ENCODE assay signal across 29 cellular contexts in the genomic region with DNA sequence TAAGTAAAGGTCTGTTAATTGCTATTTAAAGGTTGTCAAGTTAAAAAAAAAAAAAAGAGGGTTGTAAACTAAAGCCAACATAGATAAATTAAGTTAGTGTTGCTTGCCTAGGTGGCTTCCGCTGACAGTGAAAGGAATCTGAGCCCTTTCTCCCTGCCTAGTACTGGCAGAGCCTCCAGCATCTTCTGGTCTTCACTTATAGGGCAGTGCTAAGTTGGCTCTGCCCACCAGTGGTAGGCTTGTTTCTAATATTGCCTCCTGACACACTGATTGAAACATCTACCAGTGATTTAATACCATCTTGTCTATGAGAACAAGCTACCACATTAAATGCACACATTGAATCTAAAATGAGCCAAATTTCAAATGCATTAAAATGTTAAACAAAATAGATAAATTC.
"Had no signal": no experiment of that assay in that cellular context is flagged by ENCODE, and none has a peak within 500 bp of the region (broad histone marks: within the 10 kb centered on the region; RNA-seq: fewer than 3 reads in every experiment).

No MANE protein-coding gene starts in this region.

- H3K27me3 Mint-ChIP-seq: naive B cell; progenitor cell of endocrine pancreas; stimulated activated naive B cell treated with anti-CD40 and anti-IgM and Interleukin-4, amounts not matched to agents 10 μg/mL and 1 μg/mL and 100 μg/mL, for 72 hours had no signal

- H3K36me3 Mint-ChIP-seq: naive B cell; natural killer cell; stimulated activated naive B cell treated with anti-CD40 and anti-IgM and Interleukin-4, amounts not matched to agents 10 μg/mL and 1 μg/mL and 100 μg/mL, for 72 hours had no signal

- H3K9ac ChIP-seq: neural progenitor cell had no signal

- H3K36me3 ChIP-seq: lower lobe of right lung, neutrophil, ovary, right atrium auricular region, stomach, thyroid gland, transverse colon, upper lobe of right lung had no signal

- H3K4me3 Mint-ChIP-seq: mesothelial cell of epicardium; naive B cell; natural killer cell; nephron progenitor cell; neural progenitor cell; stimulated activated naive B cell treated with anti-CD40 and anti-IgM and Interleukin-4, amounts not matched to agents 10 μg/mL and 1 μg/mL and 100 μg/mL, for 72 hours had no signal

- H3K27ac Mint-ChIP-seq: mesothelial cell of epicardium; naive B cell; natural killer cell; nephron progenitor cell; neural progenitor cell; progenitor cell of endocrine pancreas; stimulated activated naive B cell treated with anti-CD40 and anti-IgM and Interleukin-4, amounts not matched to agents 10 μg/mL and 1 μg/mL and 100 μg/mL, for 72 hours had no signal

- H3K9me3 ChIP-seq: lower lobe of right lung, neutrophil, ovary, right atrium auricular region, stomach, testis, thyroid gland, transverse colon, upper lobe of right lung had no signal

- H3K4me2 ChIP-seq: hepatocyte, neural progenitor cell had no signal

- H2AFZ ChIP-seq: hepatocyte, neural progenitor cell had no signal

- ATAC-seq: lower lobe of right lung; natural killer cell; sciatic nerve; stimulated activated naive B cell treated with anti-CD40 and anti-IgM and Interleukin-4, amounts not matched to agents 10 μg/mL and 1 μg/mL and 100 μg/mL, for 72 hours; stimulated activated naive CD8-positive, alpha-beta T cell treated with anti-CD3 and anti-CD28 coated beads, Interleukin-15, Interleukin-2, amounts not matched to agents 100 U/mL and 50 U/mL, for 24 hours; upper lobe of right lung had no signal

- H3K27me3 ChIP-seq: hepatocyte, neural progenitor cell, neutrophil, ovary, right atrium auricular region, stomach, testis, thyroid gland, transverse colon, upper lobe of right lung had no signal

- H3K27ac ChIP-seq: hepatocyte, lower lobe of right lung, neural progenitor cell, neutrophil, ovary, skin epidermis, stomach, testis, thyroid gland, transverse colon, upper lobe of right lung had no signal

- H3K9me3 Mint-ChIP-seq: naive B cell; nephron progenitor cell; stimulated activated naive B cell treated with anti-CD40 and anti-IgM and Interleukin-4, amounts not matched to agents 10 μg/mL and 1 μg/mL and 100 μg/mL, for 72 hours had no signal

- H3K4me1 ChIP-seq: lower lobe of right lung, upper lobe of right lung had no signal

- H3K4me1 Mint-ChIP-seq: naive B cell; stimulated activated naive B cell treated with anti-CD40 and anti-IgM and Interleukin-4, amounts not matched to agents 10 μg/mL and 1 μg/mL and 100 μg/mL, for 72 hours had no signal

- H3K4me3 ChIP-seq: hepatocyte, lower lobe of right lung, neural progenitor cell, ovary, right atrium auricular region, skin epidermis, stomach, testis, thyroid gland, transverse colon, upper lobe of right lung had no signal

- DNase-seq: head of caudate nucleus; islet precursor cell; lower lobe of right lung; mammary epithelial cell; mesendoderm; naive B cell; natural killer cell; nephron progenitor cell; occipital lobe; ovary; stimulated activated CD4-positive, alpha-beta T cell treated with anti-CD3 and anti-CD28 coated beads, Interleukin-12 subunit alpha, Interleukin-12 subunit beta, amount 100 ng/mL, for 4 hours; stimulated activated CD4-positive, alpha-beta T cell treated with anti-CD3 and anti-CD28 coated beads, Interleukin-15, amount 100 ng/mL, for 24 hours; stimulated activated CD4-positive, alpha-beta T cell treated with anti-CD3 and anti-CD28 coated beads, Interleukin-2, amount 100 ng/mL, for 24 hours; stimulated activated CD4-positive, alpha-beta T cell treated with anti-CD3 and anti-CD28 coated beads, Interleukin-4, amount 100 ng/mL, for 1 hour; stimulated activated naive B cell treated with anti-CD40 and anti-IgM and Interleukin-4, amounts not matched to agents 10 μg/mL and 1 μg/mL and 100 μg/mL, for 72 hours; stimulated activated naive CD8-positive, alpha-beta T cell treated with anti-CD3 and anti-CD28 coated beads, Interleukin-15, Interleukin-2, amounts not matched to agents 100 U/mL and 50 U/mL, for 24 hours; stomach; testis; thyroid gland; transverse colon; upper lobe of right lung had no signal
